Comparison of ENCODE assay signal across 8 cellular contexts in genomic region chr9:73151653-73152382, GRCh38. TPM values are rescaled to one million over a fixed set of nuclear protein-coding genes. Genes with fewer than 3 reads are reported as not detected.
DNase-seq lines count a peak whose midpoint lies in the region; ATAC-seq and TF ChIP-seq lines count a peak whose summit lies in the region.

A gene with protein sequence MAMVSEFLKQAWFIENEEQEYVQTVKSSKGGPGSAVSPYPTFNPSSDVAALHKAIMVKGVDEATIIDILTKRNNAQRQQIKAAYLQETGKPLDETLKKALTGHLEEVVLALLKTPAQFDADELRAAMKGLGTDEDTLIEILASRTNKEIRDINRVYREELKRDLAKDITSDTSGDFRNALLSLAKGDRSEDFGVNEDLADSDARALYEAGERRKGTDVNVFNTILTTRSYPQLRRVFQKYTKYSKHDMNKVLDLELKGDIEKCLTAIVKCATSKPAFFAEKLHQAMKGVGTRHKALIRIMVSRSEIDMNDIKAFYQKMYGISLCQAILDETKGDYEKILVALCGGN (plus strand): TSS chr9:73151865. CDS start chr9:73158536, 6,671 bp downstream.

- H3K36me3 ChIP-seq in BJ (ENCODE audit: control insufficient read depth, insufficient read depth, low read length) (no peaks in the 10 kb centered on the region), KMS-11 (ENCODE audit: insufficient read depth) (no peaks in the 10 kb centered on the region), skeletal muscle tissue (ENCODE audit: control insufficient read depth in 3 of 3, insufficient read depth in 3 of 3, low read length in 3 of 3) (peaks cover 0 to 3% (median 0%) of the 10 kb centered on the region in 3 donors)

- H3K27ac ChIP-seq in KMS-11 (peak within 1 kb of the TSS; percentile 21; the same call in 1 of the 2 replicates), adipose tissue (ENCODE audit: low read depth, low read length) (peak within 1 kb of the TSS; percentile 66), skeletal muscle tissue (ENCODE audit: low read depth, low read length) (peak within 1 kb of the TSS; percentile 63)

- DNase-seq in BJ (ENCODE audit: low read depth) (peak; percentile 78), left ventricle myocardium superior (no peak), NCI-H187 treated with DMSO at 0.1 percent for 48 hours (lab: John Stamatoyannopoulos, UW) (no peak), cortex of kidney (lab: John Stamatoyannopoulos, UW) (no peak)
- DNase-seq in stimulated activated CD4-positive, alpha-beta T cell treated with anti-CD3 and anti-CD28 coated beads, Interleukin-4, amount 100 ng/mL, for 1 hour = no peak

- no peak within 1 kb of the TSS; the same call in 1 of the 2 replicates for H2AFZ ChIP-seq in KMS-11 (ENCODE audit: low read depth)

- CTCF ChIA-PET in BJ (lab: Yijun Ruan, JAX) = interaction anchor here (2.2 kb wide), 1 partner anchor 44 kb away, joined by 13 read pairs; no protein-coding TSS in a partner anchor

- peak; percentile 81 for ATAC-seq in left ventricle myocardium superior

- H3K9ac ChIP-seq in KMS-11 (peak within 1 kb of the TSS; percentile 0; the same call in 1 of the 2 replicates), skeletal muscle tissue (ENCODE audit: low read depth in 1 of 3, low read length in 3 of 3) (peak within 1 kb of the TSS; percentile 0 to 79 (median 57))

- H3K9me3 ChIP-seq in skeletal muscle tissue (ENCODE audit: control insufficient read depth in 3 of 3, low read length in 3 of 3) = no peaks in the 10 kb centered on the region

- no peaks in the 10 kb centered on the region for H3K79me2 ChIP-seq in KMS-11 (ENCODE audit: insufficient read depth, low read depth)

- H3K4me1 ChIP-seq in KMS-11 (ENCODE audit: low read depth, poor library complexity, severe bottlenecking) = peaks cover 94% of the 10 kb centered on the region
- peaks cover 2 to 30% (median 4%) of the 10 kb centered on the region in 3 donors for H3K4me1 ChIP-seq in skeletal muscle tissue (ENCODE audit: control insufficient read depth in 3 of 3, insufficient read depth in 3 of 3, low read length in 3 of 3)

- TF ChIP-seq CTCF in BJ (IDR thresholded peaks at IDR 0.05; ENCODE audit: insufficient read depth, low read depth, low read length) = no peak
- TF ChIP-seq CTCF in KMS-11 (conservative IDR thresholded peaks at IDR 0.05; ENCODE audit: low read depth, low read length) = no peak

- intact Hi-C loops in left ventricle myocardium superior (cut with micrococcal nuclease) = no loop called here

- H3K4me3 ChIP-seq in BJ (ENCODE audit: low read depth, low read length) = peak within 1 kb of the TSS; percentile 52
- no peak within 1 kb of the TSS for H3K4me3 ChIP-seq in KMS-11 (IDR thresholded peaks at IDR 0.05; ENCODE audit: insufficient read depth, low read depth, low read length)
- H3K4me3 ChIP-seq in skeletal muscle tissue (ENCODE audit: low read length in 3 of 3) = peak within 1 kb of the TSS; percentile 46 to 73 (median 54)

- no peaks in the 10 kb centered on the region for H3K27me3 ChIP-seq in BJ (ENCODE audit: control insufficient read depth, insufficient read depth, low read length)
- no peaks in the 10 kb centered on the region for H3K27me3 ChIP-seq in KMS-11 (ENCODE audit: insufficient read depth, low read depth)
- H3K27me3 ChIP-seq in skeletal muscle tissue (ENCODE audit: control insufficient read depth in 3 of 3, insufficient read depth in 3 of 3, low read length in 3 of 3) = no peaks in the 10 kb centered on the region

- peak within 1 kb of the TSS; percentile 55 for H3K4me2 ChIP-seq in KMS-11

- POLR2A ChIA-PET in BJ (lab: Charles Lee) = interaction anchor here (0.6 to 0.7 kb wide), 2 partner anchors 34 to 730 kb away, joined by 3 read pairs; no protein-coding TSS in a partner anchor

- 0 to 26% (median 3%) methylated on average over 1 of the region's 1 CpG for WGBS in adipose tissue, 3 donors

- H4K20me1 ChIP-seq in KMS-11 (ENCODE audit: insufficient read depth) = no peaks in the 10 kb centered on the region

RNA-seq across cellular contexts. Expression of the gene that starts here (rescaled TPM):
- polyA plus RNA-seq in BJ (2011; rRNA removed) (581 and 1,031 TPM in 2 replicates), adipose tissue (100 to 1,000 TPM in 2 of 3 donors, 10 to 100 TPM in 1; 60.7 to 842 (median 700) TPM)
- 193 and 221 TPM in 2 replicates for polyA minus RNA-seq in BJ (2011; rRNA and poly(A)+ RNA removed)
- total RNA-seq in left ventricle myocardium superior (52.1 TPM), skeletal muscle tissue (90.8 TPM)
